9 cellular contexts compared by ENCODE assay signal in genomic region chr15:62119224-62119925, GRCh38. TPM values are rescaled to one million over a fixed set of nuclear protein-coding genes. Genes with fewer than 3 reads are reported as not detected.
DNase-seq lines count a peak whose midpoint lies in the region; ATAC-seq lines count a peak whose summit lies in the region.
"Had no signal": no experiment of that assay in that cellular context is flagged by ENCODE, and none has a peak within 500 bp of the region (broad histone marks: within the 10 kb centered on the region; RNA-seq: fewer than 3 reads in every experiment).

No MANE protein-coding gene starts in this region.

- DNase-seq in CD8-positive, alpha-beta memory T cell: peak in 1 of 5 donors; percentile 9
- peak; percentile 87 for DNase-seq in LoVo (ENCODE audit: low spot score)
- DNase-seq in activated naive CD8-positive, alpha-beta T cell treated with anti-CD3 and anti-CD28 coated beads for 36 hours: peak; percentile 15
- DNase-seq in right cardiac atrium: no peak
- DNase-seq in stimulated activated naive CD4-positive, alpha-beta T cell treated with Interleukin-2 at 50 U/mL for 16 hours (lab: John Stamatoyannopoulos, UW): peak; percentile 9
- DNase-seq in T-helper 9 cell: no peak
- no peak for DNase-seq in occipital lobe (lab: John Stamatoyannopoulos, UW)

- H3K36me3 Mint-ChIP-seq in CD8-positive, alpha-beta memory T cell: peaks cover 0 to 4% (median 0%) of the 10 kb centered on the region in 3 donors
- H3K36me3 Mint-ChIP-seq in activated naive CD8-positive, alpha-beta T cell treated with anti-CD3 and anti-CD28 coated beads for 36 hours: peaks cover 2% of the 10 kb centered on the region

- peaks cover 18 to 40% (median 38%) of the 10 kb centered on the region in 3 donors for H3K4me1 Mint-ChIP-seq in CD8-positive, alpha-beta memory T cell
- peaks cover 30% of the 10 kb centered on the region for H3K4me1 Mint-ChIP-seq in activated naive CD8-positive, alpha-beta T cell treated with anti-CD3 and anti-CD28 coated beads for 36 hours

- WGBS in right cardiac atrium: 52% methylated on average over 7 of the region's 7 CpGs

- H3K27me3 ChIP-seq in CD8-positive, alpha-beta memory T cell (ENCODE audit: insufficient read depth, low read length, poor library complexity, severe bottlenecking): no peaks in the 10 kb centered on the region
- no peaks in the 10 kb centered on the region for H3K27me3 ChIP-seq in right cardiac atrium (ENCODE audit: control insufficient read depth, insufficient read depth)

- H3K9me3 ChIP-seq in CD8-positive, alpha-beta memory T cell (ENCODE audit: low read length): no peaks in the 10 kb centered on the region
- no peaks in the 10 kb centered on the region for H3K9me3 ChIP-seq in right cardiac atrium (ENCODE audit: control insufficient read depth, low read length)
- H3K9me3 ChIP-seq: neutrophil had no signal

- H3K27ac ChIP-seq in CD8-positive, alpha-beta memory T cell (ENCODE audit: low read depth, low read length): no peak overlapping the region
- H3K27ac ChIP-seq in right cardiac atrium (ENCODE audit: low read length): peak overlapping the region; percentile 11
- H3K27ac ChIP-seq: neutrophil had no signal

- H3K4me3 Mint-ChIP-seq in CD8-positive, alpha-beta memory T cell: peak overlapping the region in 4 of 7 donors; percentile 2 to 73 (median 26)
- H3K4me3 Mint-ChIP-seq in activated naive CD8-positive, alpha-beta T cell treated with anti-CD3 and anti-CD28 coated beads for 36 hours: peak overlapping the region; percentile 29

- H3K27ac Mint-ChIP-seq in CD8-positive, alpha-beta memory T cell: peak overlapping the region; percentile 14 to 99 (median 88)
- peak overlapping the region; percentile 85 for H3K27ac Mint-ChIP-seq in activated naive CD8-positive, alpha-beta T cell treated with anti-CD3 and anti-CD28 coated beads for 36 hours

- no peaks in the 10 kb centered on the region for H3K9me3 Mint-ChIP-seq in CD8-positive, alpha-beta memory T cell
- H3K9me3 Mint-ChIP-seq in activated naive CD8-positive, alpha-beta T cell treated with anti-CD3 and anti-CD28 coated beads for 36 hours: peaks cover 4% of the 10 kb centered on the region

- POLR2A ChIA-PET in CD8-positive, alpha-beta memory T cell (lab: Charles Lee): no interaction called here

- peaks cover 5 to 38% of the 10 kb centered on the region in 2 donors for H3K27me3 Mint-ChIP-seq in CD8-positive, alpha-beta memory T cell
- no peaks in the 10 kb centered on the region for H3K27me3 Mint-ChIP-seq in activated naive CD8-positive, alpha-beta T cell treated with anti-CD3 and anti-CD28 coated beads for 36 hours

- ATAC-seq in right cardiac atrium (peak; percentile 84 to 87), HG02588 (IDR thresholded peaks at IDR 0.05; ENCODE audit: unreplicated experiment) (no peak)

- CTCF ChIA-PET in CD8-positive, alpha-beta memory T cell (lab: Charles Lee): no interaction called here

- H3K36me3 ChIP-seq in CD8-positive, alpha-beta memory T cell (ENCODE audit: insufficient read depth, low read length): no peaks in the 10 kb centered on the region
- H3K36me3 ChIP-seq: neutrophil had no signal

- intact Hi-C loops in right cardiac atrium (cut with DNase I): no loop called here

- no peak overlapping the region for H3K4me3 ChIP-seq in CD8-positive, alpha-beta memory T cell (ENCODE audit: low read length)
- H3K4me3 ChIP-seq in right cardiac atrium (ENCODE audit: low read length): no peak overlapping the region

- peaks cover 15% of the 10 kb centered on the region for H3K4me1 ChIP-seq in CD8-positive, alpha-beta memory T cell (ENCODE audit: insufficient read depth, low read length)
- no peaks in the 10 kb centered on the region for H3K4me1 ChIP-seq in right cardiac atrium (ENCODE audit: control insufficient read depth, insufficient read depth, low read length)

RNA-seq across cellular contexts. Expression of gene C2CD4B, which starts 45.7 kb away (rescaled TPM):
- total RNA-seq in CD8-positive, alpha-beta memory T cell: under 1 TPM in 1 of 2 experiments, not detected in 1; 0.13 TPM
- polyA plus RNA-seq in CD8-positive, alpha-beta memory T cell: not detected
- not detected for total RNA-seq in activated naive CD8-positive, alpha-beta T cell treated with anti-CD3 and anti-CD28 coated beads for 36 hours
- 1 to 10 TPM; 1.4 to 2.4 (median 1.6) TPM for total RNA-seq in right cardiac atrium
- polyA plus RNA-seq in right cardiac atrium: 2.8 TPM
- 0.94 TPM for total RNA-seq in occipital lobe

RNA-seq across cellular contexts. Expression of gene C2CD4A, which starts 52.6 kb away (rescaled TPM):
- total RNA-seq in CD8-positive, alpha-beta memory T cell: under 1 TPM; 0.09 to 0.13 TPM
- polyA plus RNA-seq in CD8-positive, alpha-beta memory T cell: not detected
- under 1 TPM; 0.12 to 0.20 TPM for total RNA-seq in activated naive CD8-positive, alpha-beta T cell treated with anti-CD3 and anti-CD28 coated beads for 36 hours
- total RNA-seq in right cardiac atrium (not detected), occipital lobe (0.16 TPM)
- 0.02 TPM for polyA plus RNA-seq in right cardiac atrium

RNA-seq across cellular contexts. Expression of gene VPS13C, which starts 59.1 kb away (rescaled TPM):
- 10 to 100 TPM; 42.5 to 42.9 TPM for total RNA-seq in CD8-positive, alpha-beta memory T cell
- 15.8 TPM for polyA plus RNA-seq in CD8-positive, alpha-beta memory T cell
- 10 to 100 TPM; 29.8 to 31.5 TPM for total RNA-seq in activated naive CD8-positive, alpha-beta T cell treated with anti-CD3 and anti-CD28 coated beads for 36 hours
- 10 to 100 TPM; 33.9 to 41.3 (median 36.2) TPM for total RNA-seq in right cardiac atrium
- polyA plus RNA-seq in right cardiac atrium: 14.5 TPM
- total RNA-seq in occipital lobe: 142 TPM

Comparison
In these comparisons a context has a peak if more than half of its experiments do, and no peak if none do; other contexts are left out.
1. DNase-seq: peak in LoVo (single experiment), activated naive CD8-positive, alpha-beta T cell treated with anti-CD3 and anti-CD28 coated beads for 36 hours (single experiment) and stimulated activated naive CD4-positive, alpha-beta T cell treated with Interleukin-2 at 50 U/mL for 16 hours (single experiment); none in right cardiac atrium (0 of 3), T-helper 9 cell (single experiment) and occipital lobe (single experiment).